7 cellular contexts compared by ENCODE assay signal in genomic region chr7:77540993-77541392, GRCh38. TPM values are rescaled to one million over a fixed set of nuclear protein-coding genes. Genes with fewer than 3 reads are reported as not detected.
DNase-seq lines count a peak whose midpoint lies in the region; ATAC-seq, FAIRE-seq and TF ChIP-seq lines count a peak whose summit lies in the region.
"Not testable (repeated sequence)": the region's sequence is repeated elsewhere in the genome, so short reads cannot be mapped to it uniquely, and the experiment has no call there.

No MANE protein-coding gene starts in this region.

- FAIRE-seq in keratinocyte (lab: Jason Lieb, UNC) = not testable (repeated sequence)

- H3K4me3 Mint-ChIP-seq in GM23338 = peak overlapping the region; percentile 53
- peak overlapping the region; percentile 6 for H3K4me3 Mint-ChIP-seq in activated naive CD4-positive, alpha-beta T cell treated with anti-CD3 and anti-CD28 coated beads, Interleukin-2, amount 50 U/mL, for 24 hours
- peak overlapping the region; percentile 99 for H3K4me3 Mint-ChIP-seq in endodermal cell
- H3K4me3 Mint-ChIP-seq in nephron progenitor cell = peak overlapping the region; percentile 23
- H3K4me3 Mint-ChIP-seq in progenitor cell of endocrine pancreas (ENCODE audit: low read depth) = peak overlapping the region; percentile 37

- H3K9me2 ChIP-seq in GM23338 (ENCODE audit: insufficient read depth); PC-9 (ENCODE audit: insufficient read depth): not testable (repeated sequence)

- not testable (repeated sequence) for ATAC-seq in GM23338

- WGBS in endodermal cell (ENCODE audit: insufficient coverage in 1 of 2, insufficient read length in 1 of 2), 2 experiments = 98 to 100% methylated on average over 4 to 6 of the region's 7 CpGs

- H4K20me1 ChIP-seq in GM23338 (replicated peaks; ENCODE audit: insufficient read depth) = peaks cover 60% of the 10 kb centered on the region
- peaks cover 38% of the 10 kb centered on the region for H4K20me1 ChIP-seq in PC-9 (ENCODE audit: insufficient read depth)
- peaks cover 20% of the 10 kb centered on the region for H4K20me1 ChIP-seq in keratinocyte (ENCODE audit: control insufficient read depth, extremely low read depth, insufficient read depth, low read length)

- H3F3A ChIP-seq in GM23338 (replicated peaks; ENCODE audit: low read depth) = not testable (repeated sequence)
- H3F3A ChIP-seq in PC-9 (ENCODE audit: insufficient read depth, low read depth) = peaks cover 44% of the 10 kb centered on the region

- not testable (repeated sequence) for H3K9me1 ChIP-seq in keratinocyte (ENCODE audit: control insufficient read depth, extremely low read depth, insufficient read depth, low read length)

- TF ChIP-seq CTCF in GM23338 (conservative IDR thresholded peaks at IDR 0.05; ENCODE audit: low read depth in 2 of 2); PC-9 (conservative IDR thresholded peaks at IDR 0.05); endodermal cell (conservative IDR thresholded peaks at IDR 0.05); keratinocyte (optimal IDR thresholded peaks at IDR 0.05 in 1 of 3, IDR thresholded peaks at IDR 0.05 in 1 of 3, conservative IDR thresholded peaks at IDR 0.05 in 1 of 3; ENCODE audit: extremely low read depth in 1 of 3, insufficient read depth in 2 of 3, low read length in 3 of 3); nephron progenitor cell (IDR thresholded peaks at IDR 0.05); progenitor cell of endocrine pancreas (IDR thresholded peaks at IDR 0.05; ENCODE audit: unreplicated experiment): not testable (repeated sequence)

- H3K27ac Mint-ChIP-seq in GM23338 = 0 out of 2 replicates have a peak overlapping the region, but pooled peaks have one; percentile 47
- peak overlapping the region; percentile 89 for H3K27ac Mint-ChIP-seq in activated naive CD4-positive, alpha-beta T cell treated with anti-CD3 and anti-CD28 coated beads, Interleukin-2, amount 50 U/mL, for 24 hours
- peak overlapping the region; percentile 44 for H3K27ac Mint-ChIP-seq in endodermal cell
- H3K27ac Mint-ChIP-seq in nephron progenitor cell, progenitor cell of endocrine pancreas: not testable (repeated sequence)

- not testable (repeated sequence) for H3K4me3 ChIP-seq in GM23338
- H3K4me3 ChIP-seq in PC-9 (peak overlapping the region; percentile 83), endodermal cell (ENCODE audit: low read length) (peak overlapping the region; percentile 95), keratinocyte (ENCODE audit: control insufficient read depth in 2 of 3, extremely low read depth in 1 of 3, insufficient read depth in 2 of 3, low read depth in 1 of 3, low read length in 3 of 3) (peak overlapping the region in 1 of 3 experiments; percentile 74)

- dilution Hi-C loops in keratinocyte (cut with MboI; ENCODE audit: extremely low pct_ligation_motif_present, low sequenced_read_pairs) = not testable (repeated sequence)

- POLR2A ChIA-PET in PC-9 (lab: Charles Lee; ENCODE audit: unreplicated experiment) = not testable (repeated sequence)

- H3K27me3 Mint-ChIP-seq in GM23338 (ENCODE audit: insufficient read depth, low read depth, poor library complexity); activated naive CD4-positive, alpha-beta T cell treated with anti-CD3 and anti-CD28 coated beads, Interleukin-2, amount 50 U/mL, for 24 hours; endodermal cell (ENCODE audit: insufficient read depth); nephron progenitor cell (ENCODE audit: low read depth, poor library complexity); progenitor cell of endocrine pancreas: not testable (repeated sequence)

- not testable (repeated sequence) for H2AFZ ChIP-seq in GM23338; PC-9; keratinocyte (ENCODE audit: control insufficient read depth, low read length)

- not testable (repeated sequence) for H3K27me3 ChIP-seq in GM23338 (ENCODE audit: insufficient read depth); PC-9 (ENCODE audit: insufficient read depth, low read depth); endodermal cell (ENCODE audit: control insufficient read depth, insufficient read depth, low read length, poor library complexity, severe bottlenecking); keratinocyte (ENCODE audit: control insufficient read depth, extremely low read depth, insufficient read depth, low read length)

- H3K36me3 ChIP-seq in GM23338 (ENCODE audit: insufficient read depth); keratinocyte (ENCODE audit: control insufficient read depth in 2 of 2, extremely low read depth in 1 of 2, insufficient read depth in 2 of 2, low read length in 2 of 2): not testable (repeated sequence)
- H3K36me3 ChIP-seq in PC-9 (ENCODE audit: low read depth) (peaks cover 29% of the 10 kb centered on the region), endodermal cell (ENCODE audit: control insufficient read depth, insufficient read depth, low read length) (peaks cover 38% of the 10 kb centered on the region)

- H3K27ac ChIP-seq in GM23338 (ENCODE audit: low read depth); endodermal cell (ENCODE audit: low read depth, low read length); keratinocyte (ENCODE audit: control insufficient read depth, insufficient read depth, low read length): not testable (repeated sequence)
- peak overlapping the region; percentile 96 for H3K27ac ChIP-seq in PC-9

- H3K79me2 ChIP-seq in GM23338 (replicated peaks; ENCODE audit: insufficient read depth) (peaks cover 84% of the 10 kb centered on the region), PC-9 (ENCODE audit: low read depth) (peaks cover 91% of the 10 kb centered on the region), keratinocyte (ENCODE audit: control insufficient read depth, insufficient read depth, low read length) (peaks cover 82% of the 10 kb centered on the region)

- BruUV-seq in PC-9 (replicated peaks; lab: Mats Ljungman, UMichigan) = not testable (repeated sequence)

- H3K4me1 Mint-ChIP-seq in GM23338 = peaks cover 44% of the 10 kb centered on the region
- H3K4me1 Mint-ChIP-seq in activated naive CD4-positive, alpha-beta T cell treated with anti-CD3 and anti-CD28 coated beads, Interleukin-2, amount 50 U/mL, for 24 hours = peaks cover 36% of the 10 kb centered on the region
- H3K4me1 Mint-ChIP-seq in endodermal cell = peaks cover 36% of the 10 kb centered on the region
- H3K4me1 Mint-ChIP-seq in nephron progenitor cell = peaks cover 42% of the 10 kb centered on the region
- peaks cover 40% of the 10 kb centered on the region for H3K4me1 Mint-ChIP-seq in progenitor cell of endocrine pancreas (ENCODE audit: low read depth)

- H3K9me3 ChIP-seq in PC-9 (ENCODE audit: insufficient read depth, low read depth); endodermal cell (ENCODE audit: control insufficient read depth, low read length); keratinocyte (ENCODE audit: control insufficient read depth, low read depth, low read length): not testable (repeated sequence)

- H3K36me3 Mint-ChIP-seq in GM23338 (ENCODE audit: low read depth) = peaks cover 16% of the 10 kb centered on the region
- not testable (repeated sequence) for H3K36me3 Mint-ChIP-seq in activated naive CD4-positive, alpha-beta T cell treated with anti-CD3 and anti-CD28 coated beads, Interleukin-2, amount 50 U/mL, for 24 hours; endodermal cell (ENCODE audit: low read depth); progenitor cell of endocrine pancreas (ENCODE audit: insufficient read depth)
- peaks cover 30% of the 10 kb centered on the region for H3K36me3 Mint-ChIP-seq in nephron progenitor cell (ENCODE audit: low read depth)

- H3K4me2 ChIP-seq in GM23338 (peak overlapping the region; percentile 76), PC-9 (peak overlapping the region; percentile 95), keratinocyte (ENCODE audit: control insufficient read depth, extremely low read depth, insufficient read depth, low read depth, low read length) (peak overlapping the region; percentile 94)

- CTCF ChIA-PET in PC-9 (lab: Charles Lee) = interaction anchor here (0.5 to 0.7 kb wide), 2 partner anchors 117 to 257 kb away, joined by 3 to 5 read pairs; partner anchors contain the start of gene TMEM60

- H3K9me3 Mint-ChIP-seq in GM23338; activated naive CD4-positive, alpha-beta T cell treated with anti-CD3 and anti-CD28 coated beads, Interleukin-2, amount 50 U/mL, for 24 hours; endodermal cell; nephron progenitor cell; progenitor cell of endocrine pancreas (ENCODE audit: low read depth): not testable (repeated sequence)

- not testable (repeated sequence) for DNase-seq in GM23338 (ENCODE audit: low spot score); PC-9; endodermal cell; keratinocyte (ENCODE audit: low read depth, low spot score); nephron progenitor cell; progenitor cell of endocrine pancreas (ENCODE audit: low spot score, unreplicated experiment)

- not testable (repeated sequence) for H3K9ac ChIP-seq in endodermal cell (ENCODE audit: extremely low read depth, low read length, poor library complexity, severe bottlenecking); keratinocyte (ENCODE audit: control insufficient read depth, extremely low read depth, insufficient read depth, low read length)

- H3K4me1 ChIP-seq in GM23338 (ENCODE audit: insufficient read depth) (peaks cover 48% of the 10 kb centered on the region), PC-9 (replicated peaks; ENCODE audit: insufficient read depth) (peaks cover 35% of the 10 kb centered on the region), keratinocyte (ENCODE audit: control insufficient read depth, extremely low read depth, insufficient read depth, low read length) (peaks cover 40% of the 10 kb centered on the region)
- H3K4me1 ChIP-seq in endodermal cell (ENCODE audit: control insufficient read depth, insufficient read depth, low read length) = not testable (repeated sequence)

- intact Hi-C loops in PC-9 (cut with micrococcal nuclease; ENCODE audit: unreplicated experiment) = not testable (repeated sequence)

RNA-seq across cellular contexts. Expression of gene PTPN12, which starts 3.9 kb away (rescaled TPM):
- total RNA-seq in GM23338 (2014; rRNA removed; shearing (Covaris generic)) = 131 and 187 TPM in 2 replicates
- 55.1 and 58.8 TPM in 2 replicates for polyA plus RNA-seq in GM23338 (2016; fragmentation: Nextera tagmentation; extraction: Ambion mirVana)
- total RNA-seq in PC-9 (2021) = 91.1 and 118 TPM in 2 replicates
- total RNA-seq in endodermal cell = 100 to 1,000 TPM; 147 to 158 TPM
- polyA plus RNA-seq in endodermal cell (2013, experiment 1 of 2) = 118 TPM
- polyA plus RNA-seq in endodermal cell (2013, experiment 2 of 2) = 134 TPM
- 46.9 to 61.1 TPM (median 53.1 TPM) in 3 replicates for polyA plus RNA-seq in keratinocyte
- polyA plus RNA-seq in keratinocyte (2011; ENCODE audit: low read depth) = 136 TPM
- 36.6 and 72.4 TPM in 2 replicates for polyA plus RNA-seq in keratinocyte (2011; cell fraction: cytosol; rRNA removed)
- polyA plus RNA-seq in keratinocyte (2011; cell fraction: nucleus; rRNA removed) = 80.9 and 83.7 TPM in 2 replicates
- polyA plus RNA-seq in keratinocyte (2012; ENCODE audit: low replicate concordance) = 52.7 and 58.2 TPM in 2 replicates
- polyA minus RNA-seq in keratinocyte = 33.2 to 101 TPM (median 77.0 TPM) in 3 replicates
- polyA minus RNA-seq in keratinocyte (2011; cell fraction: cytosol; rRNA and poly(A)+ RNA removed) = 23.8 TPM
- 47.2 and 112 TPM in 2 replicates for polyA minus RNA-seq in keratinocyte (2011; cell fraction: nucleus; rRNA and poly(A)+ RNA removed)
- 131 and 140 TPM in 2 replicates for total RNA-seq in progenitor cell of endocrine pancreas

Comparison
In these comparisons a context has a peak if more than half of its experiments do, and no peak if none do; other contexts are left out.
1. H3K4me3 Mint-ChIP-seq: peak in every context shown above with its lines; median percentile 99 in endodermal cell; 53 in GM23338; 37 in progenitor cell of endocrine pancreas; 23 in nephron progenitor cell; 6 in activated naive CD4-positive, alpha-beta T cell treated with anti-CD3 and anti-CD28 coated beads, Interleukin-2, amount 50 U/mL, for 24 hours.